ENCODE assay signal across 24 cellular contexts in the genomic region with DNA sequence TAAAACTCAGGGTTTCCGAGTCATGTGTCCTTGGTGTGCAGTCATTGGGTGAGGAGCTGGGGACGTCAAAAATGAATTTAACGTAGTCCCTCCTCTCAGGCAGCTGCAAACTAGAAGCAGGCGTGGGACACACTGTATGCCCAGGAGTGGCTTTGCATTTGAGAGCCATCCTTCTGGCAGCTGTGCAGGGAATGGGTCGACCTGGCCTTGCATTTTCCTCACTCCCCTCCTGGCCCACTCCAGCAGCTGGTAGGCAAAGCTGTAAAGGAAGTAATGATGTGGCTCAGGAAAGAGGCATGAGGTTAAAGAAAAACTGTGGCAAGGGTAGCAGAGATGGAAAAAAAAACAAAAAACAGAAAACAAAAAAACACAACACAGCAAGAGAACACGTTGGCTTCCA. TPM values are rescaled to one million over a fixed set of nuclear protein-coding genes. Genes with fewer than 3 reads are reported as not detected.
DNase-seq lines count a peak whose midpoint lies in the region; ATAC-seq lines count a peak whose summit lies in the region.
"Had no signal": no experiment of that assay in that cellular context is flagged by ENCODE, and none has a peak within 500 bp of the region (broad histone marks: within the 10 kb centered on the region; RNA-seq: fewer than 3 reads in every experiment).

No MANE protein-coding gene starts in this region.

- no peaks in the 10 kb centered on the region for H3K36me3 ChIP-seq in SJCRH30
- H3K36me3 ChIP-seq in naive thymus-derived CD4-positive, alpha-beta T cell (ENCODE audit: control insufficient read depth in 2 of 3, insufficient read depth in 3 of 3, low read length in 3 of 3): peaks cover 0 to 9% (median 0%) of the 10 kb centered on the region in 3 experiments
- H3K36me3 ChIP-seq: HAP-1, MG63 had no signal

- peaks cover 12% of the 10 kb centered on the region for H3K4me1 ChIP-seq in SJCRH30
- peaks cover 0 to 20% of the 10 kb centered on the region in 2 donors for H3K4me1 ChIP-seq in naive thymus-derived CD4-positive, alpha-beta T cell (ENCODE audit: control insufficient read depth in 2 of 2, insufficient read depth in 2 of 2, low read length in 2 of 2)
- H3K4me1 ChIP-seq: HAP-1 had no signal

- no peak overlapping the region for H3K4me3 Mint-ChIP-seq in activated naive CD8-positive, alpha-beta T cell
- no peak overlapping the region for H3K4me3 Mint-ChIP-seq in activated naive CD8-positive, alpha-beta T cell treated with anti-CD3 and anti-CD28 coated beads for 36 hours
- H3K4me3 Mint-ChIP-seq in naive thymus-derived CD4-positive, alpha-beta T cell: no peak overlapping the region
- H3K4me3 Mint-ChIP-seq: CD8-positive, alpha-beta memory T cell; HFFc6 had no signal

- peak overlapping the region; percentile 81 for H3K27ac Mint-ChIP-seq in activated naive CD8-positive, alpha-beta T cell
- H3K27ac Mint-ChIP-seq in activated naive CD8-positive, alpha-beta T cell treated with anti-CD3 and anti-CD28 coated beads for 36 hours: no peak overlapping the region
- peak overlapping the region in 5 of 9 donors; percentile 22 to 70 (median 43) for H3K27ac Mint-ChIP-seq in naive thymus-derived CD4-positive, alpha-beta T cell
- H3K27ac Mint-ChIP-seq: HFFc6 had no signal

- H3K9me3 ChIP-seq in SJCRH30 (replicated peaks): no peaks in the 10 kb centered on the region
- no peaks in the 10 kb centered on the region for H3K9me3 ChIP-seq in naive thymus-derived CD4-positive, alpha-beta T cell (ENCODE audit: control insufficient read depth in 2 of 3, low read length in 3 of 3)
- H3K9me3 ChIP-seq: HAP-1, MG63 had no signal

- intact Hi-C loops in naive thymus-derived CD4-positive, alpha-beta T cell (cut with micrococcal nuclease): no loop called here

- no peak overlapping the region for H3K4me3 ChIP-seq in SJCRH30
- H3K4me3 ChIP-seq in naive thymus-derived CD4-positive, alpha-beta T cell (ENCODE audit: low read length): no peak overlapping the region
- H3K4me3 ChIP-seq: HAP-1, MG63 had no signal

- H3K4me1 Mint-ChIP-seq in activated naive CD8-positive, alpha-beta T cell (ENCODE audit: low read depth): peaks cover 55% of the 10 kb centered on the region
- H3K4me1 Mint-ChIP-seq in activated naive CD8-positive, alpha-beta T cell treated with anti-CD3 and anti-CD28 coated beads for 36 hours: peaks cover 22% of the 10 kb centered on the region
- H3K4me1 Mint-ChIP-seq in naive thymus-derived CD4-positive, alpha-beta T cell: peaks cover 15 to 83% (median 78%) of the 10 kb centered on the region in 7 donors

- CTCF ChIA-PET in naive thymus-derived CD4-positive, alpha-beta T cell (lab: Charles Lee): no interaction called here

- H3K27me3 ChIP-seq in SJCRH30: no peaks in the 10 kb centered on the region
- H3K27me3 ChIP-seq in naive thymus-derived CD4-positive, alpha-beta T cell (ENCODE audit: control insufficient read depth in 2 of 2, insufficient read depth in 2 of 2, low read length in 2 of 2): no peaks in the 10 kb centered on the region
- H3K27me3 ChIP-seq: MG63 had no signal

- no peak for DNase-seq in activated naive CD8-positive, alpha-beta T cell treated with anti-CD3 and anti-CD28 coated beads for 36 hours
- DNase-seq in SJCRH30 (peak; percentile 63 to 69), HuH-7.5 (ENCODE audit: low spot score) (no peak), caudate nucleus (lab: John Stamatoyannopoulos, UW) (no peak)
- no peak for DNase-seq in naive thymus-derived CD4-positive, alpha-beta T cell
- DNase-seq: C1 segment of cervical spinal cord; CD8-positive, alpha-beta memory T cell; DMS 273 treated with DMSO at 0.1 percent for 48 hours; DMS79; GOT3; HFFc6; IMR-90; KG1; MG63; NCI-H1105 treated with DMSO at 0.1 percent for 48 hours; NCI-H146; NCI-H1930; NCI-H2107; NCI-H524; NCI-H748 treated with DMSO at 0.1 percent for 48 hours had no signal

- no peak for ATAC-seq in naive thymus-derived CD4-positive, alpha-beta T cell
- no peak for ATAC-seq in HG02885 (IDR thresholded peaks at IDR 0.05; ENCODE audit: poor library complexity, unreplicated experiment)
- ATAC-seq: SK-N-SH treated with all-trans-retinoic acid at 6 μM for 48 hours had no signal

- H3K27me3 Mint-ChIP-seq in activated naive CD8-positive, alpha-beta T cell: no peaks in the 10 kb centered on the region
- H3K27me3 Mint-ChIP-seq in activated naive CD8-positive, alpha-beta T cell treated with anti-CD3 and anti-CD28 coated beads for 36 hours: no peaks in the 10 kb centered on the region
- H3K27me3 Mint-ChIP-seq in naive thymus-derived CD4-positive, alpha-beta T cell: no peaks in the 10 kb centered on the region
- H3K27me3 Mint-ChIP-seq: CD8-positive, alpha-beta memory T cell had no signal

- H3K9me3 Mint-ChIP-seq in activated naive CD8-positive, alpha-beta T cell (ENCODE audit: low read depth): no peaks in the 10 kb centered on the region
- H3K9me3 Mint-ChIP-seq in activated naive CD8-positive, alpha-beta T cell treated with anti-CD3 and anti-CD28 coated beads for 36 hours: peaks cover 5% of the 10 kb centered on the region
- H3K9me3 Mint-ChIP-seq in naive thymus-derived CD4-positive, alpha-beta T cell: peaks cover 0 to 6% (median 0%) of the 10 kb centered on the region in 11 donors

- H3K36me3 Mint-ChIP-seq in activated naive CD8-positive, alpha-beta T cell: peaks cover 16% of the 10 kb centered on the region
- H3K36me3 Mint-ChIP-seq in activated naive CD8-positive, alpha-beta T cell treated with anti-CD3 and anti-CD28 coated beads for 36 hours: peaks cover 24% of the 10 kb centered on the region
- H3K36me3 Mint-ChIP-seq in naive thymus-derived CD4-positive, alpha-beta T cell: peaks cover 17 to 45% (median 35%) of the 10 kb centered on the region in 5 donors

- H3K27ac ChIP-seq in SJCRH30: peak overlapping the region; percentile 50
- no peak overlapping the region for H3K27ac ChIP-seq in naive thymus-derived CD4-positive, alpha-beta T cell (ENCODE audit: low read depth, low read length)
- no peak overlapping the region for H3K27ac ChIP-seq in caudate nucleus (ENCODE audit: low read depth, low read length)

- POLR2A ChIA-PET in naive thymus-derived CD4-positive, alpha-beta T cell (lab: Charles Lee): interaction anchor here (0.8 kb wide), 1 partner anchor 10 kb away, joined by 3 read pairs; no protein-coding TSS in a partner anchor

RNA-seq across cellular contexts. Expression of gene RNF144A, which starts 46.5 kb away (rescaled TPM):
- total RNA-seq in activated naive CD8-positive, alpha-beta T cell treated with anti-CD3 and anti-CD28 coated beads for 36 hours: 10 to 100 TPM; 29.7 to 31.4 TPM
- total RNA-seq in SJCRH30 (2014; rRNA removed; shearing (Covaris generic)): 14.4 and 14.9 TPM in 2 replicates
- 10 to 100 TPM; 40.0 to 74.4 (median 61.2) TPM for total RNA-seq in naive thymus-derived CD4-positive, alpha-beta T cell
- 10 to 100 TPM; 21.2 to 23.5 TPM for polyA plus RNA-seq in naive thymus-derived CD4-positive, alpha-beta T cell
- total RNA-seq: HFFc6 had no signal

Comparison
In these comparisons a context has a peak if more than half of its experiments do, and no peak if none do; other contexts are left out.
1. DNase-seq: peak in SJCRH30 (2 of 2); none in activated naive CD8-positive, alpha-beta T cell treated with anti-CD3 and anti-CD28 coated beads for 36 hours (single experiment), naive thymus-derived CD4-positive, alpha-beta T cell (0 of 9), HuH-7.5 (single experiment) and caudate nucleus (0 of 61).